20 cellular contexts compared by ENCODE assay signal in the genomic region with DNA sequence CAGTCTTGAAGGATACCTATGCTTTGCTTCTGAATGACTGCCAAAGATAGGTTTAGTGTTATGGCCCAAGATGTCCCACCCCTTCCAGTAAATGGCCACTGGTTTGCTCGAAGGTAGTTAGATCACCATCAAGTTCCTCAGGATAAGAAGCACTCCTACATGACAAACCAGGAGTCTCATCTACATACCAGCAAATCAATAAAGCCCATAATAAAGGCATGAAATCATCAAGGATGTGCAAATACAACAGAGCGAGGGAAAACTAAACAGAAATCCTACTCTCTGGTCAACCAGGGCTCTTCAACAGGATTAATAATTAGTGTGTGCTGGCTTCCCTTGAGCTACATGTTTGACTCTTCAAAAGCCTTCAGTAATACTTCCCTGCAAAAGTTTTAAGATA.
DNase-seq lines count a peak whose midpoint lies in the region; ATAC-seq and TF ChIP-seq lines count a peak whose summit lies in the region.
"Had no signal": no experiment of that assay in that cellular context is flagged by ENCODE, and none has a peak within 500 bp of the region (broad histone marks: within the 10 kb centered on the region; RNA-seq: fewer than 3 reads in every experiment).

No MANE protein-coding gene starts in this region.

- in situ Hi-C loops in brain microvascular endothelial cell (cut with HindIII; ENCODE audit: low pct_ligation_motif_present, low sequenced_read_pairs): no loop called here

- intact Hi-C loops in left lung (cut with DNase I): no loop called here
- intact Hi-C loops in colonic mucosa (cut with DNase I): no loop called here
- intact Hi-C loops in activated CD4-positive, alpha-beta T cell treated with anti-CD3 and anti-CD28 coated beads, Interleukin-2, amount 10 ng/mL, durations not matched to agents 24 days and 14 days (cut with micrococcal nuclease): no loop called here

- peaks cover 31 to 96% of the 10 kb centered on the region in 2 donors for H3K4me1 ChIP-seq in left lung
- peaks cover 82% of the 10 kb centered on the region for H3K4me1 ChIP-seq in skeletal muscle satellite cell (ENCODE audit: control insufficient read depth, insufficient read depth, low read length)
- peaks cover 5% of the 10 kb centered on the region for H3K4me1 ChIP-seq in colonic mucosa

- DNase-seq in NCI-H146 (lab: John Stamatoyannopoulos, UW) (peak; percentile 15), brain microvascular endothelial cell (no peak), left lung (no peak), colonic mucosa (no peak)
- no peak for DNase-seq in activated CD4-positive, alpha-beta T cell treated with anti-CD3 and anti-CD28 coated beads, Interleukin-2, amount 10 ng/mL, durations not matched to agents 24 days and 14 days
- DNase-seq: activated T-cell treated with anti-CD3 and anti-CD28 coated beads, Interleukin-2, amount 50 U/mL, for 4 hours; GOT3; left cardiac atrium; MM.1S; NCI-H1436 treated with DMSO at 0.1 percent for 48 hours; NCI-H82; ovary; stimulated activated CD4-positive, alpha-beta T cell treated with anti-CD3 and anti-CD28 coated beads, Interleukin-1b, Interleukin-23, amount 100 ng/mL, for 48 hours; stimulated activated naive CD4-positive, alpha-beta T cell; T-helper 9 cell; trophoblast cell had no signal

- TF ChIP-seq CTCF in brain microvascular endothelial cell (IDR thresholded peaks at IDR 0.05; ENCODE audit: low read depth, low read length, missing control alignments) (no peak), left lung (IDR thresholded peaks at IDR 0.05) (no peak), colonic mucosa (IDR thresholded peaks at IDR 0.05) (no peak)

- H3K4me2 ChIP-seq in skeletal muscle satellite cell (ENCODE audit: low read length): peak overlapping the region; percentile 90

- no peak overlapping the region for H3K27ac Mint-ChIP-seq in activated CD4-positive, alpha-beta T cell treated with anti-CD3 and anti-CD28 coated beads, Interleukin-2, amount 10 ng/mL, durations not matched to agents 24 days and 14 days
- H3K27ac Mint-ChIP-seq: activated naive CD4-positive, alpha-beta T cell treated with anti-CD3 and anti-CD28 coated beads, Interleukin-2, amount 50 U/mL, for 72 hours had no signal

- H3K9me3 ChIP-seq in left lung (no peaks in the 10 kb centered on the region), skeletal muscle satellite cell (replicated peaks; ENCODE audit: low read length) (no peaks in the 10 kb centered on the region), colonic mucosa (no peaks in the 10 kb centered on the region)
- H3K9me3 ChIP-seq: ovary had no signal

- peaks cover 14% of the 10 kb centered on the region for H3K4me1 Mint-ChIP-seq in activated CD4-positive, alpha-beta T cell treated with anti-CD3 and anti-CD28 coated beads, Interleukin-2, amount 10 ng/mL, durations not matched to agents 24 days and 14 days

- H3K27me3 ChIP-seq in brain microvascular endothelial cell (replicated peaks): no peaks in the 10 kb centered on the region
- no peaks in the 10 kb centered on the region for H3K27me3 ChIP-seq in left lung
- H3K27me3 ChIP-seq in skeletal muscle satellite cell (ENCODE audit: control insufficient read depth, insufficient read depth, low read length): no peaks in the 10 kb centered on the region
- H3K27me3 ChIP-seq in colonic mucosa: no peaks in the 10 kb centered on the region
- H3K27me3 ChIP-seq: ovary had no signal

- no peak overlapping the region for H3K4me3 Mint-ChIP-seq in activated CD4-positive, alpha-beta T cell treated with anti-CD3 and anti-CD28 coated beads, Interleukin-2, amount 10 ng/mL, durations not matched to agents 24 days and 14 days
- H3K4me3 Mint-ChIP-seq: activated T-cell treated with anti-CD3 and anti-CD28 coated beads, Interleukin-2, amount 50 U/mL, for 4 hours had no signal

- H3K36me3 Mint-ChIP-seq in activated CD4-positive, alpha-beta T cell treated with anti-CD3 and anti-CD28 coated beads, Interleukin-2, amount 10 ng/mL, durations not matched to agents 24 days and 14 days (ENCODE audit: low read depth): no peaks in the 10 kb centered on the region

- ATAC-seq in left lung: no peak
- no peak for ATAC-seq in GM21423 (IDR thresholded peaks at IDR 0.05; ENCODE audit: unreplicated experiment)
- ATAC-seq: activated naive CD4-positive, alpha-beta T cell treated with anti-CD3 and anti-CD28 coated beads, Interleukin-2, amount 50 U/mL, for 72 hours; activated T-cell treated with anti-CD3 and anti-CD28 coated beads, Interleukin-2, amount 50 U/mL, for 4 hours; left cardiac atrium; Panc1 had no signal

- H3K4me3 ChIP-seq in brain microvascular endothelial cell (ENCODE audit: low read depth, low read length): peak overlapping the region; percentile 3
- H3K4me3 ChIP-seq in left lung: peak overlapping the region in 1 of 2 donors; percentile 71
- H3K4me3 ChIP-seq in skeletal muscle satellite cell (ENCODE audit: low read length): peak overlapping the region; percentile 77
- no peak overlapping the region for H3K4me3 ChIP-seq in colonic mucosa
- H3K4me3 ChIP-seq: ovary had no signal

- H3K9me3 Mint-ChIP-seq in activated CD4-positive, alpha-beta T cell treated with anti-CD3 and anti-CD28 coated beads, Interleukin-2, amount 10 ng/mL, durations not matched to agents 24 days and 14 days: no peaks in the 10 kb centered on the region
- H3K9me3 Mint-ChIP-seq: activated naive CD4-positive, alpha-beta T cell treated with anti-CD3 and anti-CD28 coated beads, Interleukin-2, amount 50 U/mL, for 72 hours; activated T-cell treated with anti-CD3 and anti-CD28 coated beads, Interleukin-2, amount 50 U/mL, for 4 hours had no signal

- H3K9ac ChIP-seq in skeletal muscle satellite cell (ENCODE audit: low read depth, low read length): peak overlapping the region; percentile 84
- no peak overlapping the region for H3K9ac ChIP-seq in colonic mucosa (ENCODE audit: low read depth in 2 of 2, low read length in 2 of 2)

- H3K36me3 ChIP-seq in brain microvascular endothelial cell (replicated peaks): no peaks in the 10 kb centered on the region
- peaks cover 0 to 24% of the 10 kb centered on the region in 2 donors for H3K36me3 ChIP-seq in left lung
- no peaks in the 10 kb centered on the region for H3K36me3 ChIP-seq in skeletal muscle satellite cell (ENCODE audit: insufficient read depth, low read length)
- H3K36me3 ChIP-seq in colonic mucosa: no peaks in the 10 kb centered on the region
- H3K36me3 ChIP-seq: ovary had no signal

- H3K27ac ChIP-seq in brain microvascular endothelial cell (no peak overlapping the region), left lung (peak overlapping the region; percentile 72 to 78), colonic mucosa (no peak overlapping the region)
- H3K27ac ChIP-seq: ovary had no signal

- peaks cover 68% of the 10 kb centered on the region for H3K27me3 Mint-ChIP-seq in activated CD4-positive, alpha-beta T cell treated with anti-CD3 and anti-CD28 coated beads, Interleukin-2, amount 10 ng/mL, durations not matched to agents 24 days and 14 days

Comparison
In these comparisons a context has a peak if more than half of its experiments do, and no peak if none do; other contexts are left out.
1. H3K27ac ChIP-seq: peak in left lung (2 of 2); none in brain microvascular endothelial cell (single experiment) and colonic mucosa (single experiment).